In genomic region chr17:49567104-49567521, GRCh38 we compare ENCODE assay signal across 11 cellular contexts. TPM values are rescaled to one million over a fixed set of nuclear protein-coding genes. Genes with fewer than 3 reads are reported as not detected.
DNase-seq lines count a peak whose midpoint lies in the region; ATAC-seq and TF ChIP-seq lines count a peak whose summit lies in the region.
"Had no signal": no experiment of that assay in that cellular context is flagged by ENCODE, and none has a peak within 500 bp of the region (broad histone marks: within the 10 kb centered on the region; RNA-seq: fewer than 3 reads in every experiment).

No MANE protein-coding gene starts in this region.

- H3K9me3 ChIP-seq in ovary: no peaks in the 10 kb centered on the region
- no peaks in the 10 kb centered on the region for H3K9me3 ChIP-seq in tibial nerve
- H3K9me3 ChIP-seq: SJCRH30 had no signal

- H3K27me3 ChIP-seq in ovary (no peaks in the 10 kb centered on the region), tibial nerve (no peaks in the 10 kb centered on the region)

- no peak for ATAC-seq in left cardiac atrium

- H3K27ac ChIP-seq in cingulate gyrus (ENCODE audit: low read depth, low read length) (peak overlapping the region; percentile 19), ovary (peak overlapping the region in 1 of 2 donors; percentile 59), tibial nerve (peak overlapping the region; percentile 61 to 90 (median 76))
- H3K27ac ChIP-seq: SJCRH30 had no signal

- intact Hi-C loops in left cardiac atrium (cut with DNase I) (loop anchor here (5.0 to 10.0 kb wide), 2 partner anchors 288 to 430 kb away; partner anchors contain the start of gene DLX3 (in 2 of the 2)), ovary (cut with DNase I) (loop anchor here (1.0 to 10.0 kb wide), 5 partner anchors 128 to 430 kb away; partner anchors contain the start of gene DLX3 (in 2 of the 4))

- DNase-seq in left cardiac atrium (peak; percentile 25), ovary (peak in 3 of 5 donors; percentile 42 to 58 (median 49)), tibial nerve (ENCODE audit: low spot score in 2 of 2) (no peak), NOMO-1 treated with DMSO at 0.1 percent for 48 hours (lab: John Stamatoyannopoulos, UW; ENCODE audit: unreplicated experiment) (no peak), dermis blood vessel endothelial cell (no peak)
- DNase-seq in effector CD4-positive, alpha-beta T cell: no peak

- H3K4me1 ChIP-seq in ovary (ENCODE audit: insufficient read depth): peaks cover 2% of the 10 kb centered on the region
- peaks cover 0 to 44% (median 8%) of the 10 kb centered on the region in 4 donors for H3K4me1 ChIP-seq in tibial nerve

- TF ChIP-seq POLR2A in ovary (IDR thresholded peaks at IDR 0.05) (no peak), tibial nerve (IDR thresholded peaks at IDR 0.05) (no peak)

- WGBS in ovary, 3 donors: 63 to 80% (median 67%) methylated on average over 8 to 9 of the region's 9 CpGs
- WGBS in tibial nerve, 2 donors: 82 to 88% methylated on average over 9 of the region's 9 CpGs

- H3K36me3 ChIP-seq in ovary (no peaks in the 10 kb centered on the region), tibial nerve (no peaks in the 10 kb centered on the region)
- H3K36me3 ChIP-seq: SJCRH30 had no signal

- TF ChIP-seq CTCF in ovary (IDR thresholded peaks at IDR 0.05): no peak
- no peak for TF ChIP-seq CTCF in tibial nerve (IDR thresholded peaks at IDR 0.05)

- H3K4me3 ChIP-seq in ovary (no peak overlapping the region), tibial nerve (no peak overlapping the region)
- H3K4me3 ChIP-seq: SJCRH30 had no signal

- TF ChIP-seq EP300 in ovary (IDR thresholded peaks at IDR 0.05) (no peak), tibial nerve (IDR thresholded peaks at IDR 0.05) (no peak)

RNA-seq across cellular contexts. Expression of gene NXPH3, which starts 8.6 kb away (rescaled TPM):
- 1 to 10 TPM; 3.6 to 6.5 TPM for total RNA-seq in left cardiac atrium
- 10 to 100 TPM in 4 of 7 donors, 1 to 10 TPM in 3; 1.2 to 26.0 (median 10.7) TPM for total RNA-seq in ovary
- polyA plus RNA-seq in ovary: 10 to 100 TPM in 1 of 2 donors, 1 to 10 TPM in 1; 7.1 to 16.6 TPM
- total RNA-seq in tibial nerve: 10 to 100 TPM in 2 of 4 donors, 1 to 10 TPM in 2; 5.4 to 21.9 (median 11.4) TPM
- 3.9 and 4.0 TPM in 2 replicates for total RNA-seq in dermis blood vessel endothelial cell
- total RNA-seq: activated CD4-positive, alpha-beta T cell treated with anti-CD3 and anti-CD28 coated beads, Interleukin-2, amount 10 ng/mL, durations not matched to agents 7 days and 5 days; kidney epithelial cell; OCI-LY7 had no signal

Comparison
In these comparisons a context has a peak if more than half of its experiments do, and no peak if none do; other contexts are left out.
1. DNase-seq: peak in left cardiac atrium (single experiment) and ovary (3 of 5); none in tibial nerve (0 of 2), NOMO-1 treated with DMSO at 0.1 percent for 48 hours (single experiment), dermis blood vessel endothelial cell (single experiment) and effector CD4-positive, alpha-beta T cell (single experiment).